9 cellular contexts compared by ENCODE assay signal in genomic region chr10:132449051-132449825, GRCh38. TPM values are rescaled to one million over a fixed set of nuclear protein-coding genes. Genes with fewer than 3 reads are reported as not detected.
DNase-seq lines count a peak whose midpoint lies in the region; TF ChIP-seq lines count a peak whose summit lies in the region.
"Had no signal": no experiment of that assay in that cellular context is flagged by ENCODE, and none has a peak within 500 bp of the region (broad histone marks: within the 10 kb centered on the region; RNA-seq: fewer than 3 reads in every experiment).

No MANE protein-coding gene starts in this region.

- H3K36me3 Mint-ChIP-seq in activated CD4-positive, alpha-beta memory T cell treated with anti-CD3 and anti-CD28 coated beads, Interleukin-2, amount 10 ng/mL, durations not matched to agents 7 days and 5 days (ENCODE audit: low read depth), result no peaks in the 10 kb centered on the region
- no peaks in the 10 kb centered on the region for H3K36me3 Mint-ChIP-seq in mesothelial cell of epicardium

- no peaks in the 10 kb centered on the region for H3K27me3 ChIP-seq in BE2C
- no peaks in the 10 kb centered on the region for H3K27me3 ChIP-seq in HL-60 (ENCODE audit: insufficient read depth, poor library complexity, severe bottlenecking)
- H3K27me3 ChIP-seq in testis, result no peaks in the 10 kb centered on the region

- no peaks in the 10 kb centered on the region for H3K27me3 Mint-ChIP-seq in activated CD4-positive, alpha-beta memory T cell treated with anti-CD3 and anti-CD28 coated beads, Interleukin-2, amount 10 ng/mL, durations not matched to agents 7 days and 5 days
- H3K27me3 Mint-ChIP-seq in mesothelial cell of epicardium (ENCODE audit: low read depth), result no peaks in the 10 kb centered on the region

- H3K4me3 ChIP-seq in BE2C (ENCODE audit: low read depth, low read length) (no peak overlapping the region), HL-60 (replicated peaks; ENCODE audit: insufficient read depth, low read length) (no peak overlapping the region), foreskin fibroblast (ENCODE audit: low read depth in 1 of 2, low read length in 2 of 2) (no peak overlapping the region), testis (no peak overlapping the region)

- no peak overlapping the region for H3K4me3 Mint-ChIP-seq in activated CD4-positive, alpha-beta memory T cell treated with anti-CD3 and anti-CD28 coated beads, Interleukin-2, amount 10 ng/mL, durations not matched to agents 7 days and 5 days
- no peak overlapping the region for H3K4me3 Mint-ChIP-seq in mesothelial cell of epicardium
- H3K4me3 Mint-ChIP-seq: activated T-cell treated with anti-CD3 and anti-CD28 coated beads, Interleukin-2, amount 50 U/mL, for 4 hours had no signal

- no peak for TF ChIP-seq CTCF in BE2C (IDR thresholded peaks at IDR 0.05; ENCODE audit: low read depth, low read length)
- TF ChIP-seq CTCF in HL-60 (IDR thresholded peaks at IDR 0.05; ENCODE audit: insufficient read depth, low read length), result no peak
- no peak for TF ChIP-seq CTCF in mesothelial cell of epicardium (IDR thresholded peaks at IDR 0.05; ENCODE audit: unreplicated experiment)
- TF ChIP-seq CTCF in GM10248 (IDR thresholded peaks at IDR 0.05; ENCODE audit: control extremely low read depth, extremely low read depth, low read depth, missing control alignments), result no peak
- TF ChIP-seq CTCF in foreskin fibroblast (IDR thresholded peaks at IDR 0.05; ENCODE audit: low read depth, low read length), result no peak
- TF ChIP-seq CTCF in testis (IDR thresholded peaks at IDR 0.05), result no peak

- H3K36me3 ChIP-seq in BE2C (no peaks in the 10 kb centered on the region), testis (ENCODE audit: low read depth, missing control alignments) (no peaks in the 10 kb centered on the region)

- no peaks in the 10 kb centered on the region for H3K9me3 Mint-ChIP-seq in activated CD4-positive, alpha-beta memory T cell treated with anti-CD3 and anti-CD28 coated beads, Interleukin-2, amount 10 ng/mL, durations not matched to agents 7 days and 5 days
- H3K9me3 Mint-ChIP-seq in mesothelial cell of epicardium, result no peaks in the 10 kb centered on the region
- H3K9me3 Mint-ChIP-seq: activated T-cell treated with anti-CD3 and anti-CD28 coated beads, Interleukin-2, amount 50 U/mL, for 4 hours had no signal

- H3K27ac ChIP-seq in HL-60 (replicated peaks), result peak overlapping the region; percentile 46
- no peak overlapping the region for H3K27ac ChIP-seq in testis

- H3K4me1 ChIP-seq in BE2C (peaks cover 11% of the 10 kb centered on the region; the same call in 1 of the 2 replicates), testis (peaks cover 37% of the 10 kb centered on the region)

- POLR2A ChIA-PET in activated CD4-positive, alpha-beta memory T cell treated with anti-CD3 and anti-CD28 coated beads, Interleukin-2, amount 10 ng/mL, durations not matched to agents 7 days and 5 days (lab: Charles Lee), result no interaction called here
- POLR2A ChIA-PET in GM10248 (lab: Yijun Ruan, JAX), result no interaction called here

- CTCF ChIA-PET in activated CD4-positive, alpha-beta memory T cell treated with anti-CD3 and anti-CD28 coated beads, Interleukin-2, amount 10 ng/mL, durations not matched to agents 7 days and 5 days (lab: Charles Lee), result no interaction called here
- CTCF ChIA-PET in GM10248 (lab: Yijun Ruan, JAX), result no interaction called here

- H3K9me3 ChIP-seq in BE2C (no peaks in the 10 kb centered on the region), testis (no peaks in the 10 kb centered on the region)

- peak overlapping the region; percentile 26 for H3K27ac Mint-ChIP-seq in activated CD4-positive, alpha-beta memory T cell treated with anti-CD3 and anti-CD28 coated beads, Interleukin-2, amount 10 ng/mL, durations not matched to agents 7 days and 5 days
- peak overlapping the region; percentile 75 for H3K27ac Mint-ChIP-seq in mesothelial cell of epicardium

- 70 to 74% methylated on average over 14 to 15 of the region's 22 CpGs for WGBS in testis, 2 donors

- DNase-seq in BE2C (peak; percentile 58), HL-60 (ENCODE audit: low read depth in 1 of 2, low spot score in 1 of 2) (peak; percentile 43 to 75), mesothelial cell of epicardium (ENCODE audit: low spot score in 2 of 2, unreplicated experiment in 2 of 2) (no peak), GM10248 (ENCODE audit: extremely low spot score) (no peak), germinal center (ENCODE audit: low spot score) (no peak), foreskin fibroblast (no peak), testis (no peak)
- DNase-seq in activated CD4-positive, alpha-beta memory T cell treated with anti-CD3 and anti-CD28 coated beads, Interleukin-2, amount 10 ng/mL, durations not matched to agents 7 days and 5 days, result no peak
- DNase-seq: activated T-cell treated with anti-CD3 and anti-CD28 coated beads, Interleukin-2, amount 50 U/mL, for 4 hours had no signal

- intact Hi-C loops in testis (cut with DNase I; ENCODE audit: low total_unique reads), result no loop called here

- H3K4me1 Mint-ChIP-seq in activated CD4-positive, alpha-beta memory T cell treated with anti-CD3 and anti-CD28 coated beads, Interleukin-2, amount 10 ng/mL, durations not matched to agents 7 days and 5 days, result peaks cover 47% of the 10 kb centered on the region
- peaks cover 47% of the 10 kb centered on the region for H3K4me1 Mint-ChIP-seq in mesothelial cell of epicardium

- no peak for TF ChIP-seq POLR2A in testis (IDR thresholded peaks at IDR 0.05)

RNA-seq across cellular contexts. Expression of gene PWWP2B, which starts 52.2 kb away (rescaled TPM):
- polyA plus RNA-seq in BE2C (2012; ENCODE audit: insufficient read depth, insufficient read length, low read depth), result 52.5 TPM
- total RNA-seq in activated CD4-positive, alpha-beta memory T cell treated with anti-CD3 and anti-CD28 coated beads, Interleukin-2, amount 10 ng/mL, durations not matched to agents 7 days and 5 days, result 1 to 10 TPM; 5.5 to 6.3 TPM
- total RNA-seq in mesothelial cell of epicardium, result 23.9 to 24.7 TPM (median 24.2 TPM) in 3 replicates
- total RNA-seq in testis, result 10 to 100 TPM; 32.6 to 45.1 TPM
- polyA plus RNA-seq in testis (ENCODE audit: insufficient read depth, low read depth, low replicate concordance), result 16.0 TPM

Comparison
In these comparisons a context has a peak if more than half of its experiments do, and no peak if none do; other contexts are left out.
1. DNase-seq: peak in BE2C (single experiment) and HL-60 (2 of 2); none in activated CD4-positive, alpha-beta memory T cell treated with anti-CD3 and anti-CD28 coated beads, Interleukin-2, amount 10 ng/mL, durations not matched to agents 7 days and 5 days (single experiment), mesothelial cell of epicardium (0 of 2), GM10248 (single experiment), germinal center (single experiment), foreskin fibroblast (0 of 2) and testis (single experiment).